ENCODE assay signal across 13 cellular contexts in genomic region chr15:87575896-87576295, GRCh38.
DNase-seq lines count a peak whose midpoint lies in the region; ATAC-seq lines count a peak whose summit lies in the region.
"Had no signal": no experiment of that assay in that cellular context is flagged by ENCODE, and none has a peak within 500 bp of the region (broad histone marks: within the 10 kb centered on the region; RNA-seq: fewer than 3 reads in every experiment).

No MANE protein-coding gene starts in this region.

- DNase-seq in NCI-H748 (lab: John Stamatoyannopoulos, UW; ENCODE audit: unreplicated experiment) (peak; percentile 25), NCI-H748 treated with DMSO at 0.1 percent for 48 hours (lab: John Stamatoyannopoulos, UW) (no peak), NCI-H1048 (lab: John Stamatoyannopoulos, UW) (peak; percentile 77), RPMI8226 (peak; percentile 65), foreskin melanocyte (peak; percentile 98), T-helper 1 cell (no peak)
- DNase-seq: CD8-positive, alpha-beta T cell; COR-L47; DMS 273 treated with DMSO at 0.1 percent for 48 hours; DMS53; H9 had no signal

- no peaks in the 10 kb centered on the region for H3K9me3 Mint-ChIP-seq in activated T-helper 17 cell treated with anti-CD3 and anti-CD28 coated beads, Interleukin-2, amount 50 U/mL, for 72 hours
- H3K9me3 Mint-ChIP-seq: CD8-positive, alpha-beta T cell; H9 had no signal

- H3K27ac Mint-ChIP-seq in activated T-helper 17 cell treated with anti-CD3 and anti-CD28 coated beads, Interleukin-2, amount 50 U/mL, for 72 hours, result no peak overlapping the region
- H3K27ac Mint-ChIP-seq: B cell; CD8-positive, alpha-beta T cell had no signal

- no peaks in the 10 kb centered on the region for H3K36me3 Mint-ChIP-seq in activated T-helper 17 cell treated with anti-CD3 and anti-CD28 coated beads, Interleukin-2, amount 50 U/mL, for 72 hours (ENCODE audit: low read depth)
- H3K36me3 Mint-ChIP-seq: CD8-positive, alpha-beta T cell had no signal

- H3K4me1 Mint-ChIP-seq in activated T-helper 17 cell treated with anti-CD3 and anti-CD28 coated beads, Interleukin-2, amount 50 U/mL, for 72 hours, result no peaks in the 10 kb centered on the region
- H3K4me1 Mint-ChIP-seq: B cell, H9 had no signal

- no peak overlapping the region for H3K4me3 Mint-ChIP-seq in activated T-helper 17 cell treated with anti-CD3 and anti-CD28 coated beads, Interleukin-2, amount 50 U/mL, for 72 hours
- H3K4me3 Mint-ChIP-seq: B cell; CD8-positive, alpha-beta T cell; H9 had no signal

- no peaks in the 10 kb centered on the region for H3K27me3 Mint-ChIP-seq in activated T-helper 17 cell treated with anti-CD3 and anti-CD28 coated beads, Interleukin-2, amount 50 U/mL, for 72 hours
- H3K27me3 Mint-ChIP-seq: B cell had no signal

- ATAC-seq in activated T-helper 17 cell treated with anti-CD3 and anti-CD28 coated beads, Interleukin-2, amount 50 U/mL, for 72 hours (replicated peaks), result no peak
- ATAC-seq: CD8-positive, alpha-beta T cell had no signal

Comparison
In these comparisons a context has a peak if more than half of its experiments do, and no peak if none do; other contexts are left out.
1. DNase-seq: peak in NCI-H748 (single experiment), NCI-H1048 (single experiment), RPMI8226 (single experiment) and foreskin melanocyte (single experiment); none in NCI-H748 treated with DMSO at 0.1 percent for 48 hours (single experiment) and T-helper 1 cell (0 of 5).